Comparison of ENCODE assay signal across 27 cellular contexts in genomic region chr19:34618410-34618809, GRCh38.
"Had no signal": no experiment of that assay in that cellular context is flagged by ENCODE, and none has a peak within 500 bp of the region (broad histone marks: within the 10 kb centered on the region; RNA-seq: fewer than 3 reads in every experiment).

No MANE protein-coding gene starts in this region.

- H3K27me3 ChIP-seq: stomach, suprapubic skin, testis, thyroid gland, tibial artery, tibial nerve, transverse colon, upper lobe of left lung, upper lobe of right lung, uterus, vagina had no signal

- H3K27ac ChIP-seq: stomach, suprapubic skin, testis, thoracic aorta, thyroid gland, tibial artery, tibial nerve, transverse colon, upper lobe of left lung, upper lobe of right lung, uterus, vagina had no signal

- ATAC-seq: stimulated activated effector memory CD8-positive, alpha-beta T cell treated with anti-CD3 and anti-CD28 coated beads, Interleukin-12 subunit alpha, Interleukin-12 subunit beta, amount 100 ng/mL, for 72 hours; stimulated activated memory B cell treated with anti-CD40 and anti-IgM and Interleukin-4, amounts not matched to agents 10 μg/mL and 1 μg/mL and 100 μg/mL, for 72 hours; stimulated activated naive B cell treated with anti-CD40 and anti-IgM and Interleukin-4, amounts not matched to agents 10 μg/mL and 1 μg/mL and 100 μg/mL, for 72 hours; stimulated activated naive CD8-positive, alpha-beta T cell treated with anti-CD3 and anti-CD28 coated beads, Interleukin-15, amount 100 ng/mL, for 72 hours; stimulated activated naive CD8-positive, alpha-beta T cell treated with anti-CD3 and anti-CD28 coated beads, Interleukin-15, Interleukin-2, amounts not matched to agents 100 U/mL and 50 U/mL, for 24 hours; upper lobe of right lung had no signal

- FAIRE-seq: urothelium cell line had no signal

- H3K4me3 ChIP-seq: stomach, suprapubic skin, testis, thoracic aorta, thyroid gland, tibial artery, tibial nerve, transverse colon, upper lobe of left lung, upper lobe of right lung, uterus, vagina had no signal

- H3K9me3 ChIP-seq: testis, thyroid gland had no signal

- H3K4me1 ChIP-seq: stomach, suprapubic skin, testis, thyroid gland, tibial artery, tibial nerve, transverse colon, upper lobe of left lung, upper lobe of right lung, uterus, vagina had no signal

- H3K36me3 ChIP-seq: stomach, suprapubic skin, thoracic aorta, thyroid gland, transverse colon, upper lobe of left lung, upper lobe of right lung, uterus, vagina had no signal

- DNase-seq: stimulated activated CD4-positive, alpha-beta T cell treated with anti-CD3 and anti-CD28 coated beads, Interleukin-2, amount 100 ng/mL, for 48 hours; stimulated activated CD4-positive, alpha-beta T cell treated with anti-CD3 and anti-CD28 coated beads, Interleukin-4, amount 100 ng/mL, for 1 hour; stimulated activated CD4-positive, alpha-beta T cell treated with anti-CD3 and anti-CD28 coated beads, Interleukin-4, amount 100 ng/mL, for 24 hours; stimulated activated CD4-positive, alpha-beta T cell treated with anti-CD3 and anti-CD28 coated beads, Interleukin-4, amount 100 ng/mL, for 4 hours; stimulated activated CD8-positive, alpha-beta memory T cell treated with anti-CD3 and anti-CD28 coated beads, Interleukin-4, amount 100 ng/mL, for 48 hours; stimulated activated naive B cell treated with anti-CD40 and anti-IgM and Interleukin-4, amounts not matched to agents 10 μg/mL and 1 μg/mL and 100 μg/mL, for 72 hours; stimulated activated naive CD4-positive, alpha-beta T cell; stimulated activated naive CD4-positive, alpha-beta T cell treated with Interleukin-2 at 50 U/mL for 16 hours; stimulated activated naive CD8-positive, alpha-beta T cell treated with anti-CD3 and anti-CD28 coated beads, Interleukin-15, amount 100 ng/mL, for 72 hours; stimulated activated naive CD8-positive, alpha-beta T cell treated with anti-CD3 and anti-CD28 coated beads, Interleukin-15, Interleukin-2, amounts not matched to agents 100 U/mL and 50 U/mL, for 24 hours; stomach; substantia nigra; testis; thyroid gland; tibial artery; transverse colon; trophoblast cell; upper lobe of right lung; uterus had no signal
